ENCODE assay signal across 15 cellular contexts in genomic region chr17:69142473-69142802, GRCh38. TPM values are rescaled to one million over a fixed set of nuclear protein-coding genes. Genes with fewer than 3 reads are reported as not detected.
DNase-seq lines count a peak whose midpoint lies in the region; ATAC-seq and TF ChIP-seq lines count a peak whose summit lies in the region.
"Had no signal": no experiment of that assay in that cellular context is flagged by ENCODE, and none has a peak within 500 bp of the region (broad histone marks: within the 10 kb centered on the region; RNA-seq: fewer than 3 reads in every experiment).

No MANE protein-coding gene starts in this region.

- intact Hi-C loops in Right ventricle myocardium inferior (cut with DNase I), result no loop called here
- intact Hi-C loops in cardiac septum (cut with DNase I), result loop anchor here (10.0 kb wide), 1 partner anchor 348 kb away; no protein-coding TSS in a partner anchor
- intact Hi-C loops in CD4-positive, alpha-beta memory T cell (cut with micrococcal nuclease), result no loop called here
- intact Hi-C loops in adrenal gland (cut with DNase I), result no loop called here

- no peaks in the 10 kb centered on the region for H3K4me1 ChIP-seq in neuron (ENCODE audit: insufficient read depth, low read length)
- H3K4me1 ChIP-seq in CD4-positive, alpha-beta memory T cell (ENCODE audit: insufficient read depth, low read length), result no peaks in the 10 kb centered on the region
- H3K4me1 ChIP-seq in adrenal gland (replicated peaks in 1 of 2), result peaks cover 0 to 14% of the 10 kb centered on the region in 2 donors
- H3K4me1 ChIP-seq: prostate gland had no signal

- DNase-seq in Right ventricle myocardium inferior (ENCODE audit: missing footprints), result no peak
- no peak for DNase-seq in cardiac septum (ENCODE audit: low spot score)
- DNase-seq in fibroblast of peridontal ligament (ENCODE audit: extremely low read depth), result peak; percentile 92
- DNase-seq in foreskin melanocyte, result no peak
- no peak for DNase-seq in CD4-positive, alpha-beta memory T cell
- no peak for DNase-seq in adrenal gland
- DNase-seq: activated CD8-positive, alpha-beta T cell treated with anti-CD3 and anti-CD28 coated beads, Interleukin-2, amount 10 ng/mL, durations not matched to agents 7 days and 5 days; DND-41; left colon; PC-3 had no signal

- TF ChIP-seq CTCF in adrenal gland (IDR thresholded peaks at IDR 0.05), result no peak

- 56 to 70% (median 59%) methylated on average over 2 of the region's 2 CpGs for WGBS in adrenal gland, 4 donors

- H2AFZ ChIP-seq in neuron (ENCODE audit: low read depth, low read length), result peak overlapping the region; percentile 51

- no peak overlapping the region for H3K27ac ChIP-seq in CD4-positive, alpha-beta memory T cell (ENCODE audit: low read depth, low read length)
- peak overlapping the region in 1 of 5 donors; percentile 14 for H3K27ac ChIP-seq in adrenal gland
- H3K27ac ChIP-seq: 22Rv1, prostate gland had no signal

- peaks cover 0 to 4% (median under 1%) of the 10 kb centered on the region in 8 donors for H3K9me3 Mint-ChIP-seq in CD4-positive, alpha-beta memory T cell
- H3K9me3 Mint-ChIP-seq: T-helper 2 cell treated with Interferon-gamma antibody and Interleukin-4, amounts not matched to agents 5 μg/mL and 100 μg/mL, for 36 hours had no signal

- CTCF ChIA-PET in CD4-positive, alpha-beta memory T cell (lab: Charles Lee; ENCODE audit: partially characterized antibody), result no interaction called here

- H3K4me3 ChIP-seq in neuron (ENCODE audit: low read length) (no peak overlapping the region), adrenal gland (no peak overlapping the region)
- H3K4me3 ChIP-seq in CD4-positive, alpha-beta memory T cell (ENCODE audit: low read length in 2 of 2), result no peak overlapping the region
- H3K4me3 ChIP-seq: prostate gland had no signal

- no peaks in the 10 kb centered on the region for H3K36me3 ChIP-seq in neuron (ENCODE audit: insufficient read depth, low read length)
- H3K36me3 ChIP-seq in CD4-positive, alpha-beta memory T cell (ENCODE audit: insufficient read depth, low read length), result no peaks in the 10 kb centered on the region
- H3K36me3 ChIP-seq in adrenal gland (replicated peaks in 1 of 2), result no peaks in the 10 kb centered on the region
- H3K36me3 ChIP-seq: prostate gland had no signal

- no peak overlapping the region for H3K27ac Mint-ChIP-seq in CD4-positive, alpha-beta memory T cell
- H3K27ac Mint-ChIP-seq: activated CD8-positive, alpha-beta T cell treated with anti-CD3 and anti-CD28 coated beads, Interleukin-2, amount 10 ng/mL, durations not matched to agents 7 days and 5 days; T-helper 2 cell treated with Interferon-gamma antibody and Interleukin-4, amounts not matched to agents 5 μg/mL and 100 μg/mL, for 36 hours had no signal

- H3K9me3 ChIP-seq in neuron (ENCODE audit: low read length), result no peaks in the 10 kb centered on the region
- H3K9me3 ChIP-seq in CD4-positive, alpha-beta memory T cell (ENCODE audit: control insufficient read depth in 1 of 2, low read length in 2 of 2), result no peaks in the 10 kb centered on the region
- H3K9me3 ChIP-seq in adrenal gland (replicated peaks in 1 of 3), result no peaks in the 10 kb centered on the region
- H3K9me3 ChIP-seq: prostate gland had no signal

- H3K36me3 Mint-ChIP-seq in CD4-positive, alpha-beta memory T cell, result no peaks in the 10 kb centered on the region

- POLR2A ChIA-PET in CD4-positive, alpha-beta memory T cell (lab: Charles Lee; ENCODE audit: partially characterized antibody), result no interaction called here

- TF ChIP-seq POLR2A in adrenal gland (IDR thresholded peaks at IDR 0.05), result no peak

- ATAC-seq in Right ventricle myocardium inferior, result peak; percentile 68
- no peak for ATAC-seq in GM21390 (IDR thresholded peaks at IDR 0.05; ENCODE audit: unreplicated experiment)
- ATAC-seq: activated CD8-positive, alpha-beta T cell treated with anti-CD3 and anti-CD28 coated beads, Interleukin-2, amount 10 ng/mL, durations not matched to agents 7 days and 5 days had no signal

- H3K27me3 ChIP-seq in neuron (ENCODE audit: insufficient read depth, low read length), result no peaks in the 10 kb centered on the region
- H3K27me3 ChIP-seq in CD4-positive, alpha-beta memory T cell (ENCODE audit: insufficient read depth, low read length), result no peaks in the 10 kb centered on the region
- H3K27me3 ChIP-seq in adrenal gland, result no peaks in the 10 kb centered on the region

- H3K4me1 Mint-ChIP-seq in CD4-positive, alpha-beta memory T cell, result no peaks in the 10 kb centered on the region

- H3K27me3 Mint-ChIP-seq in CD4-positive, alpha-beta memory T cell, result peaks cover 2 to 4% of the 10 kb centered on the region in 2 donors

- H3K4me3 Mint-ChIP-seq in CD4-positive, alpha-beta memory T cell, result no peak overlapping the region
- H3K4me3 Mint-ChIP-seq: activated CD8-positive, alpha-beta T cell treated with anti-CD3 and anti-CD28 coated beads, Interleukin-2, amount 10 ng/mL, durations not matched to agents 7 days and 5 days; T-helper 2 cell treated with Interferon-gamma antibody and Interleukin-4, amounts not matched to agents 5 μg/mL and 100 μg/mL, for 36 hours had no signal

RNA-seq across cellular contexts. Expression of gene ABCA6, which starts 0.7 kb away (rescaled TPM):
- 25.7 TPM for total RNA-seq in Right ventricle myocardium inferior
- total RNA-seq in cardiac septum, result 14.6 TPM
- total RNA-seq in CD4-positive, alpha-beta memory T cell, result under 1 TPM; 0.53 to 0.67 TPM
- polyA plus RNA-seq in CD4-positive, alpha-beta memory T cell, result not detected
- total RNA-seq in adrenal gland, result 10 to 100 TPM in 6 of 8 donors, 1 to 10 TPM in 2; 8.6 to 45.4 (median 17.9) TPM
- polyA plus RNA-seq in adrenal gland, result 10 to 100 TPM in 2 of 3 donors, 1 to 10 TPM in 1; 5.4 to 11.6 (median 11.6) TPM
- total RNA-seq: PC-3 had no signal
